In genomic region chr2:81234711-81235110, GRCh38 we compare ENCODE assay signal across 29 cellular contexts.
"Had no signal": no experiment of that assay in that cellular context is flagged by ENCODE, and none has a peak within 500 bp of the region (broad histone marks: within the 10 kb centered on the region; RNA-seq: fewer than 3 reads in every experiment).

No MANE protein-coding gene starts in this region.

- DNase-seq: activated B cell treated with CpG ODN at 0.5 μM for 24 hours; activated CD4-positive, alpha-beta memory T cell treated with anti-CD3 and anti-CD28 coated beads for 36 hours; activated CD4-positive, alpha-beta T cell treated with anti-CD3 and anti-CD28 coated beads for 48 hours; activated CD8-positive, alpha-beta memory T cell treated with anti-CD3 and anti-CD28 coated beads, Interleukin-2, amount 10 ng/mL, durations not matched to agents 7 days and 5 days; activated CD8-positive, alpha-beta memory T cell treated with anti-CD3 and anti-CD28 coated beads, Interleukin-2, amount 50 U/mL, for 4 hours; activated CD8-positive, alpha-beta T cell treated with anti-CD3 and anti-CD28 coated beads, Interleukin-2, amount 10 ng/mL, durations not matched to agents 7 days and 5 days; activated gamma-delta T cell; activated naive CD4-positive, alpha-beta T cell; activated naive CD4-positive, alpha-beta T cell treated with anti-CD3 and anti-CD28 coated beads, Interleukin-2, amount 10 ng/mL, durations not matched to agents 7 days and 5 days; activated naive CD8-positive, alpha-beta T cell treated with anti-CD3 and anti-CD28 coated beads, Interleukin-2, amount 10 ng/mL, durations not matched to agents 7 days and 5 days; activated T-cell treated with anti-CD3 and anti-CD28 coated beads, Interleukin-2, amount 50 U/mL, for 1 hour; activated T-cell treated with anti-CD3 and anti-CD28 coated beads, Interleukin-2, amount 50 U/mL, for 72 hours; cortex of kidney; dermis blood vessel endothelial cell; effector CD4-positive, alpha-beta T cell; effector memory CD8-positive, alpha-beta T cell; esophagus squamous epithelium; foreskin melanocyte; heart right ventricle; T-helper 17 cell; T1000; WERI-Rb-1 had no signal

- H3K4me3 ChIP-seq: ascending aorta, breast epithelium, esophagus squamous epithelium, gastroesophageal sphincter, heart right ventricle, hepatocyte had no signal

- ATAC-seq: activated CD4-positive, CD25-positive, alpha-beta regulatory T cell treated with anti-CD3 and anti-CD28 coated beads, Interleukin-2, amount 50 U/mL, for 24 hours; activated CD8-positive, alpha-beta memory T cell treated with anti-CD3 and anti-CD28 coated beads, Interleukin-2, amount 10 ng/mL, durations not matched to agents 7 days and 5 days; activated CD8-positive, alpha-beta T cell treated with anti-CD3 and anti-CD28 coated beads, Interleukin-2, amount 10 ng/mL, durations not matched to agents 7 days and 5 days; activated naive CD4-positive, alpha-beta T cell treated with anti-CD3 and anti-CD28 coated beads, Interleukin-2, amount 50 U/mL, for 72 hours; activated T-cell treated with anti-CD3 and anti-CD28 coated beads, Interleukin-2, amount 50 U/mL, for 72 hours; effector memory CD8-positive, alpha-beta T cell; gastroesophageal sphincter; heart right ventricle; T-helper 17 cell had no signal

- H3K4me1 ChIP-seq: ascending aorta, breast epithelium, esophagus squamous epithelium, gastroesophageal sphincter, heart right ventricle had no signal

- H3K36me3 ChIP-seq: ascending aorta, breast epithelium, esophagus squamous epithelium, gastroesophageal sphincter, heart right ventricle, WERI-Rb-1 had no signal

- H3K27ac ChIP-seq: ascending aorta, breast epithelium, epithelial cell of prostate, esophagus squamous epithelium, gastroesophageal sphincter, heart right ventricle, hepatocyte, WERI-Rb-1 had no signal

- H3K9me3 ChIP-seq: ascending aorta, esophagus squamous epithelium, gastroesophageal sphincter had no signal

- H3K27me3 ChIP-seq: ascending aorta, breast epithelium, esophagus squamous epithelium, gastroesophageal sphincter, heart right ventricle, hepatocyte had no signal
